31 cellular contexts compared by ENCODE assay signal in genomic region chr5:91430949-91431348, GRCh38.
"Had no signal": no experiment of that assay in that cellular context is flagged by ENCODE, and none has a peak within 500 bp of the region (broad histone marks: within the 10 kb centered on the region; RNA-seq: fewer than 3 reads in every experiment).

No MANE protein-coding gene starts in this region.

- H3K4me3 Mint-ChIP-seq: natural killer cell; nephron; neural progenitor cell; stimulated activated memory B cell treated with anti-CD40 and anti-IgM and Interleukin-4, amounts not matched to agents 10 μg/mL and 1 μg/mL and 100 μg/mL, for 72 hours; stimulated activated naive CD8-positive, alpha-beta T cell treated with anti-CD3 and anti-CD28 coated beads, Interleukin-15, amount 100 ng/mL, for 72 hours; type B pancreatic cell had no signal

- H3K27ac Mint-ChIP-seq: nephron; neural progenitor cell; progenitor cell of endocrine pancreas; stimulated activated memory B cell treated with anti-CD40 and anti-IgM and Interleukin-4, amounts not matched to agents 10 μg/mL and 1 μg/mL and 100 μg/mL, for 72 hours; stimulated activated naive CD8-positive, alpha-beta T cell treated with anti-CD3 and anti-CD28 coated beads, Interleukin-15, amount 100 ng/mL, for 72 hours; type B pancreatic cell had no signal

- H3K9me3 ChIP-seq: ovary, psoas muscle, testis, tibial artery, transverse colon, uterus had no signal

- H3K27me3 Mint-ChIP-seq: progenitor cell of endocrine pancreas; stimulated activated memory B cell treated with anti-CD40 and anti-IgM and Interleukin-4, amounts not matched to agents 10 μg/mL and 1 μg/mL and 100 μg/mL, for 72 hours; stimulated activated naive CD8-positive, alpha-beta T cell treated with anti-CD3 and anti-CD28 coated beads, Interleukin-15, amount 100 ng/mL, for 72 hours; type B pancreatic cell had no signal

- H3K36me3 Mint-ChIP-seq: type B pancreatic cell had no signal

- H3K4me3 ChIP-seq: neural progenitor cell, ovary, psoas muscle, skin epidermis, smooth muscle cell, spleen, suprapubic skin, testis, tibial artery, transverse colon, upper lobe of right lung, uterus had no signal

- ATAC-seq: natural killer cell; psoas muscle; right cardiac atrium; sciatic nerve; stimulated activated memory B cell treated with anti-CD40 and anti-IgM and Interleukin-4, amounts not matched to agents 10 μg/mL and 1 μg/mL and 100 μg/mL, for 72 hours; stimulated activated naive CD8-positive, alpha-beta T cell treated with anti-CD3 and anti-CD28 coated beads, Interleukin-15, amount 100 ng/mL, for 72 hours; stimulated activated naive CD8-positive, alpha-beta T cell treated with anti-CD3 and anti-CD28 coated beads, Interleukin-15, Interleukin-2, amounts not matched to agents 100 U/mL and 50 U/mL, for 24 hours; upper lobe of right lung had no signal

- H3K4me2 ChIP-seq: neural progenitor cell, smooth muscle cell had no signal

- H3K4me1 ChIP-seq: neural progenitor cell, parathyroid adenoma, psoas muscle, suprapubic skin, testis, tibial artery, transverse colon, upper lobe of right lung, uterus had no signal

- DNase-seq: natural killer cell; occipital lobe; ovary; posterior cingulate gyrus; psoas muscle; right cardiac atrium; spleen; stimulated activated CD4-positive, alpha-beta T cell treated with anti-CD3 and anti-CD28 coated beads, Interleukin-12 subunit alpha, Interleukin-12 subunit beta, amount 100 ng/mL, for 4 hours; stimulated activated CD4-positive, alpha-beta T cell treated with anti-CD3 and anti-CD28 coated beads, Interleukin-1b, Interleukin-23, amount 100 ng/mL, for 48 hours; stimulated activated CD4-positive, alpha-beta T cell treated with anti-CD3 and anti-CD28 coated beads, Interleukin-4, amount 100 ng/mL, for 1 hour; stimulated activated CD4-positive, alpha-beta T cell treated with anti-CD3 and anti-CD28 coated beads, Interleukin-4, amount 100 ng/mL, for 4 hours; stimulated activated CD8-positive, alpha-beta memory T cell treated with anti-CD3 and anti-CD28 coated beads, Interleukin-4, amount 100 ng/mL, for 48 hours; stimulated activated naive CD4-positive, alpha-beta T cell; stimulated activated naive CD8-positive, alpha-beta T cell treated with anti-CD3 and anti-CD28 coated beads, Interleukin-15, amount 100 ng/mL, for 72 hours; stimulated activated naive CD8-positive, alpha-beta T cell treated with anti-CD3 and anti-CD28 coated beads, Interleukin-15, Interleukin-2, amounts not matched to agents 100 U/mL and 50 U/mL, for 24 hours; substantia nigra; testis; tibial artery; transverse colon; upper lobe of right lung; uterus had no signal

- H3K4me1 Mint-ChIP-seq: nephron; neural progenitor cell; stimulated activated memory B cell treated with anti-CD40 and anti-IgM and Interleukin-4, amounts not matched to agents 10 μg/mL and 1 μg/mL and 100 μg/mL, for 72 hours had no signal

- H3K27me3 ChIP-seq: neural progenitor cell, ovary, spleen, suprapubic skin, testis, tibial artery, transverse colon, upper lobe of right lung, uterus had no signal

- H2AFZ ChIP-seq: neural progenitor cell, parathyroid adenoma had no signal

- H3K27ac ChIP-seq: neural progenitor cell, ovary, parathyroid adenoma, psoas muscle, skin epidermis, spleen, suprapubic skin, testis, tibial artery, transverse colon, upper lobe of right lung, uterus had no signal

- H3K9ac ChIP-seq: neural progenitor cell, parathyroid adenoma had no signal

- H3K36me3 ChIP-seq: neural progenitor cell, ovary, spleen, suprapubic skin, tibial artery, transverse colon, upper lobe of right lung, uterus had no signal

- H3K9me3 Mint-ChIP-seq: neural progenitor cell; stimulated activated memory B cell treated with anti-CD40 and anti-IgM and Interleukin-4, amounts not matched to agents 10 μg/mL and 1 μg/mL and 100 μg/mL, for 72 hours had no signal
